ENCODE assay signal across 1 cellular context in the genomic region with DNA sequence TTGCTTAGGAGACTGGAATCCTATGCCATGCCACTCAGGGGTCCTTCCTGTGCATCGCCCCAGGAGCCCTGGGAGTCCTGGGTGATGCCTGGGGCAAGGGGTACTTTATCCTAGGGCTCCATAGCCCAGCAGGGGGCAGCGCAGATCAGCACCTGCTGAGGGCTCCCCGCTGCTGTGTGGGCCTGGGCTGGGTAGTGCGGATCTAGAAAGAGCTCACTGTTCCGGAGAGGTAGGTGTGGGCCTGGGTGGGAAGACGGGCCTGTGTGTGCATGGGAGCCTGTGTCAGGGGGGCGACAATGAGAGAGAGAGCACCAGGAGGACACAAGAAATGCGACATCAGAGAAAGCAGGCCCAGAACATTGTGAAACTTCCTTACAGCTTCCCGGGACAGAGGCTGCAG.
TF ChIP-seq lines count a peak whose summit lies in the region.

No MANE protein-coding gene starts in this region.

TF ChIP-seq in HepG2, 621 proteins besides CTCF, POLR2A, EP300 and RAD21 (continued from another document and continues in another):
- TF ChIP-seq, protein P1, sequence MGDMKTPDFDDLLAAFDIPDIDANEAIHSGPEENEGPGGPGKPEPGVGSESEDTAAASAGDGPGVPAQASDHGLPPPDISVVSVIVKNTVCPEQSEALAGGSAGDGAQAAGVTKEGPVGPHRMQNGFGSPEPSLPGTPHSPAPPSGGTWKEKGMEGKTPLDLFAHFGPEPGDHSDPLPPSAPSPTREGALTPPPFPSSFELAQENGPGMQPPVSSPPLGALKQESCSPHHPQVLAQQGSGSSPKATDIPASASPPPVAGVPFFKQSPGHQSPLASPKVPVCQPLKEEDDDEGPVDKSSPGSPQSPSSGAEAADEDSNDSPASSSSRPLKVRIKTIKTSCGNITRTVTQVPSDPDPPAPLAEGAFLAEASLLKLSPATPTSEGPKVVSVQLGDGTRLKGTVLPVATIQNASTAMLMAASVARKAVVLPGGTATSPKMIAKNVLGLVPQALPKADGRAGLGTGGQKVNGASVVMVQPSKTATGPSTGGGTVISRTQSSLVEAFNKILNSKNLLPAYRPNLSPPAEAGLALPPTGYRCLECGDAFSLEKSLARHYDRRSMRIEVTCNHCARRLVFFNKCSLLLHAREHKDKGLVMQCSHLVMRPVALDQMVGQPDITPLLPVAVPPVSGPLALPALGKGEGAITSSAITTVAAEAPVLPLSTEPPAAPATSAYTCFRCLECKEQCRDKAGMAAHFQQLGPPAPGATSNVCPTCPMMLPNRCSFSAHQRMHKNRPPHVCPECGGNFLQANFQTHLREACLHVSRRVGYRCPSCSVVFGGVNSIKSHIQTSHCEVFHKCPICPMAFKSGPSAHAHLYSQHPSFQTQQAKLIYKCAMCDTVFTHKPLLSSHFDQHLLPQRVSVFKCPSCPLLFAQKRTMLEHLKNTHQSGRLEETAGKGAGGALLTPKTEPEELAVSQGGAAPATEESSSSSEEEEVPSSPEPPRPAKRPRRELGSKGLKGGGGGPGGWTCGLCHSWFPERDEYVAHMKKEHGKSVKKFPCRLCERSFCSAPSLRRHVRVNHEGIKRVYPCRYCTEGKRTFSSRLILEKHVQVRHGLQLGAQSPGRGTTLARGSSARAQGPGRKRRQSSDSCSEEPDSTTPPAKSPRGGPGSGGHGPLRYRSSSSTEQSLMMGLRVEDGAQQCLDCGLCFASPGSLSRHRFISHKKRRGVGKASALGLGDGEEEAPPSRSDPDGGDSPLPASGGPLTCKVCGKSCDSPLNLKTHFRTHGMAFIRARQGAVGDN (CRISPR knock-in tag; IDR thresholded peaks at IDR 0.05): peak; percentile 55
- TF ChIP-seq ZBTB38 (CRISPR knock-in tag; IDR thresholded peaks at IDR 0.05) (no peak), GABPB1 (CRISPR knock-in tag; IDR thresholded peaks at IDR 0.05) (peak; percentile 22; the same call in 1 of the 2 replicates), TEAD3 (CRISPR knock-in tag; optimal IDR thresholded peaks at IDR 0.05; ENCODE audit: borderline replicate concordance) (peak; percentile 58), ZNF333 (CRISPR knock-in tag; IDR thresholded peaks at IDR 0.05; ENCODE audit: borderline replicate concordance) (0 out of 2 replicates have a peak, but pooled peaks have one; percentile 19), ZFP41 (CRISPR knock-in tag; IDR thresholded peaks at IDR 0.05; ENCODE audit: borderline replicate concordance) (no peak), KDM5B (CRISPR knock-in tag; IDR thresholded peaks at IDR 0.05; ENCODE audit: borderline replicate concordance) (no peak; the same call in 1 of the 2 replicates), ATF1 (CRISPR knock-in tag; IDR thresholded peaks at IDR 0.05) (no peak), HDAC2 (CRISPR knock-in tag; IDR thresholded peaks at IDR 0.05) (peak; percentile 39; the same call in 1 of the 2 replicates), ZNF367 (CRISPR knock-in tag; IDR thresholded peaks at IDR 0.05; ENCODE audit: borderline replicate concordance) (no peak), SALL1 (CRISPR knock-in tag; IDR thresholded peaks at IDR 0.05) (peak; percentile 47), ZNF501 (CRISPR knock-in tag; IDR thresholded peaks at IDR 0.05) (peak; percentile 60; the same call in 1 of the 2 replicates), FOSL2 (CRISPR knock-in tag; IDR thresholded peaks at IDR 0.05) (0 out of 2 replicates have a peak, but pooled peaks have one; percentile 29), FOXO1 (CRISPR knock-in tag; IDR thresholded peaks at IDR 0.05) (0 out of 2 replicates have a peak, but pooled peaks have one; percentile 38), NPAS2 (CRISPR knock-in tag; IDR thresholded peaks at IDR 0.05; ENCODE audit: borderline replicate concordance) (no peak), STAG1 (CRISPR knock-in tag; IDR thresholded peaks at IDR 0.05) (peak; percentile 89), MAZ (IDR thresholded peaks at IDR 0.05; ENCODE audit: borderline replicate concordance, low read depth, low read length) (0 out of 2 replicates have a peak, but pooled peaks have one; percentile 29), MAZ (CRISPR knock-in tag; IDR thresholded peaks at IDR 0.05; ENCODE audit: low read depth) (no peak), ZMYM4 (CRISPR knock-in tag; IDR thresholded peaks at IDR 0.05) (0 out of 2 replicates have a peak, but pooled peaks have one; percentile 9), ZFX (CRISPR knock-in tag; IDR thresholded peaks at IDR 0.05; ENCODE audit: low read depth) (peak; percentile 57), HNRNPL (IDR thresholded peaks at IDR 0.05; ENCODE audit: low read depth, low read length) (0 out of 2 replicates have a peak, but pooled peaks have one; percentile 34), SMC3 (IDR thresholded peaks at IDR 0.05; ENCODE audit: low read length) (peak; percentile 38; the same call in 1 of the 2 replicates), NFKBIZ (CRISPR knock-in tag; IDR thresholded peaks at IDR 0.05) (no peak), CBX5 (CRISPR knock-in tag; IDR thresholded peaks at IDR 0.05; ENCODE audit: borderline replicate concordance) (peak; percentile 24; the same call in 1 of the 2 replicates), SRSF1 (optimal IDR thresholded peaks at IDR 0.05; ENCODE audit: low read depth, low read length) (no peak), ZNF768 (CRISPR knock-in tag; IDR thresholded peaks at IDR 0.05) (peak; percentile 56; the same call in 1 of the 2 replicates), XRCC5 (optimal IDR thresholded peaks at IDR 0.05; ENCODE audit: low read length) (peak; percentile 50)
- TF ChIP-seq, protein P2, sequence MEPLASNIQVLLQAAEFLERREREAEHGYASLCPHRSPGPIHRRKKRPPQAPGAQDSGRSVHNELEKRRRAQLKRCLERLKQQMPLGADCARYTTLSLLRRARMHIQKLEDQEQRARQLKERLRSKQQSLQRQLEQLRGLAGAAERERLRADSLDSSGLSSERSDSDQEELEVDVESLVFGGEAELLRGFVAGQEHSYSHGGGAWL (CRISPR knock-in tag; IDR thresholded peaks at IDR 0.05): 0 out of 2 replicates have a peak, but pooled peaks have one; percentile 33
- TF ChIP-seq, protein P3, sequence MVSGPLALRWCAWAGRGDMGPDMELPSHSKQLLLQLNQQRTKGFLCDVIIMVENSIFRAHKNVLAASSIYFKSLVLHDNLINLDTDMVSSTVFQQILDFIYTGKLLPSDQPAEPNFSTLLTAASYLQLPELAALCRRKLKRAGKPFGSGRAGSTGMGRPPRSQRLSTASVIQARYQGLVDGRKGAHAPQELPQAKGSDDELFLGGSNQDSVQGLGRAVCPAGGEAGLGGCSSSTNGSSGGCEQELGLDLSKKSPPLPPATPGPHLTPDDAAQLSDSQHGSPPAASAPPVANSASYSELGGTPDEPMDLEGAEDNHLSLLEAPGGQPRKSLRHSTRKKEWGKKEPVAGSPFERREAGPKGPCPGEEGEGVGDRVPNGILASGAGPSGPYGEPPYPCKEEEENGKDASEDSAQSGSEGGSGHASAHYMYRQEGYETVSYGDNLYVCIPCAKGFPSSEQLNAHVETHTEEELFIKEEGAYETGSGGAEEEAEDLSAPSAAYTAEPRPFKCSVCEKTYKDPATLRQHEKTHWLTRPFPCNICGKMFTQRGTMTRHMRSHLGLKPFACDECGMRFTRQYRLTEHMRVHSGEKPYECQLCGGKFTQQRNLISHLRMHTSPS (CRISPR knock-in tag; IDR thresholded peaks at IDR 0.05; ENCODE audit: low read depth): 0 out of 2 replicates have a peak, but pooled peaks have one; percentile 19
- TF ChIP-seq, protein P4, sequence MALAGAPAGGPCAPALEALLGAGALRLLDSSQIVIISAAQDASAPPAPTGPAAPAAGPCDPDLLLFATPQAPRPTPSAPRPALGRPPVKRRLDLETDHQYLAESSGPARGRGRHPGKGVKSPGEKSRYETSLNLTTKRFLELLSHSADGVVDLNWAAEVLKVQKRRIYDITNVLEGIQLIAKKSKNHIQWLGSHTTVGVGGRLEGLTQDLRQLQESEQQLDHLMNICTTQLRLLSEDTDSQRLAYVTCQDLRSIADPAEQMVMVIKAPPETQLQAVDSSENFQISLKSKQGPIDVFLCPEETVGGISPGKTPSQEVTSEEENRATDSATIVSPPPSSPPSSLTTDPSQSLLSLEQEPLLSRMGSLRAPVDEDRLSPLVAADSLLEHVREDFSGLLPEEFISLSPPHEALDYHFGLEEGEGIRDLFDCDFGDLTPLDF (CRISPR knock-in tag; IDR thresholded peaks at IDR 0.05): no peak
- TF ChIP-seq, protein P5, sequence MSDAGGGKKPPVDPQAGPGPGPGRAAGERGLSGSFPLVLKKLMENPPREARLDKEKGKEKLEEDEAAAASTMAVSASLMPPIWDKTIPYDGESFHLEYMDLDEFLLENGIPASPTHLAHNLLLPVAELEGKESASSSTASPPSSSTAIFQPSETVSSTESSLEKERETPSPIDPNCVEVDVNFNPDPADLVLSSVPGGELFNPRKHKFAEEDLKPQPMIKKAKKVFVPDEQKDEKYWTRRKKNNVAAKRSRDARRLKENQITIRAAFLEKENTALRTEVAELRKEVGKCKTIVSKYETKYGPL (CRISPR knock-in tag; IDR thresholded peaks at IDR 0.05): no peak
- TF ChIP-seq, protein P6, sequence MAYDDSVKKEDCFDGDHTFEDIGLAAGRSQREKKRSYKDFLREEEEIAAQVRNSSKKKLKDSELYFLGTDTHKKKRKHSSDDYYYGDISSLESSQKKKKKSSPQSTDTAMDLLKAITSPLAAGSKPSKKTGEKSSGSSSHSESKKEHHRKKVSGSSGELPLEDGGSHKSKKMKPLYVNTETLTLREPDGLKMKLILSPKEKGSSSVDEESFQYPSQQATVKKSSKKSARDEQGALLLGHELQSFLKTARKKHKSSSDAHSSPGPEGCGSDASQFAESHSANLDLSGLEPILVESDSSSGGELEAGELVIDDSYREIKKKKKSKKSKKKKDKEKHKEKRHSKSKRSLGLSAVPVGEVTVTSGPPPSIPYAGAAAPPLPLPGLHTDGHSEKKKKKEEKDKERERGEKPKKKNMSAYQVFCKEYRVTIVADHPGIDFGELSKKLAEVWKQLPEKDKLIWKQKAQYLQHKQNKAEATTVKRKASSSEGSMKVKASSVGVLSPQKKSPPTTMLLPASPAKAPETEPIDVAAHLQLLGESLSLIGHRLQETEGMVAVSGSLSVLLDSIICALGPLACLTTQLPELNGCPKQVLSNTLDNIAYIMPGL (CRISPR knock-in tag; IDR thresholded peaks at IDR 0.05; ENCODE audit: borderline replicate concordance in 1 of 2, low read depth in 1 of 2): peak; percentile 21 to 63; a peak in 2 of 4 replicates
- TF ChIP-seq, protein P7, sequence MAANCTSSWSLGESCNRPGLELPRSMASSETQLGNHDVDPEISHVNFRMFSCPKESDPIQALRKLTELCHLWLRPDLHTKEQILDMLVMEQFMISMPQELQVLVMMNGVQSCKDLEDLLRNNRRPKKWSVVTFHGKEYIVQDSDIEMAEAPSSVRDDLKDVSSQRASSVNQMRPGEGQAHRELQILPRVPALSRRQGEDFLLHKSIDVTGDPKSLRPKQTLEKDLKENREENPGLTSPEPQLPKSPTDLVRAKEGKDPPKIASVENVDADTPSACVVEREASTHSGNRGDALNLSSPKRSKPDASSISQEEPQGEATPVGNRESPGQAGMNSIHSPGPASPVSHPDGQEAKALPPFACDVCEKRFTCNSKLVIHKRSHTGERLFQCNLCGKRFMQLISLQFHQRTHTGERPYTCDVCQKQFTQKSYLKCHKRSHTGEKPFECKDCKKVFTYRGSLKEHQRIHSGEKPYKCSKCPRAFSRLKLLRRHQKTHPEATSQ (CRISPR knock-in tag; IDR thresholded peaks at IDR 0.05; ENCODE audit: borderline replicate concordance): no peak
- TF ChIP-seq, protein P8, sequence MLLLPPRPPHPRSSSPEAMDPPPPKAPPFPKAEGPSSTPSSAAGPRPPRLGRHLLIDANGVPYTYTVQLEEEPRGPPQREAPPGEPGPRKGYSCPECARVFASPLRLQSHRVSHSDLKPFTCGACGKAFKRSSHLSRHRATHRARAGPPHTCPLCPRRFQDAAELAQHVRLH (CRISPR knock-in tag; IDR thresholded peaks at IDR 0.05; ENCODE audit: borderline replicate concordance, low read depth): no peak
- TF ChIP-seq, protein P9, sequence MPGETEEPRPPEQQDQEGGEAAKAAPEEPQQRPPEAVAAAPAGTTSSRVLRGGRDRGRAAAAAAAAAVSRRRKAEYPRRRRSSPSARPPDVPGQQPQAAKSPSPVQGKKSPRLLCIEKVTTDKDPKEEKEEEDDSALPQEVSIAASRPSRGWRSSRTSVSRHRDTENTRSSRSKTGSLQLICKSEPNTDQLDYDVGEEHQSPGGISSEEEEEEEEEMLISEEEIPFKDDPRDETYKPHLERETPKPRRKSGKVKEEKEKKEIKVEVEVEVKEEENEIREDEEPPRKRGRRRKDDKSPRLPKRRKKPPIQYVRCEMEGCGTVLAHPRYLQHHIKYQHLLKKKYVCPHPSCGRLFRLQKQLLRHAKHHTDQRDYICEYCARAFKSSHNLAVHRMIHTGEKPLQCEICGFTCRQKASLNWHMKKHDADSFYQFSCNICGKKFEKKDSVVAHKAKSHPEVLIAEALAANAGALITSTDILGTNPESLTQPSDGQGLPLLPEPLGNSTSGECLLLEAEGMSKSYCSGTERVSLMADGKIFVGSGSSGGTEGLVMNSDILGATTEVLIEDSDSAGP (CRISPR knock-in tag; IDR thresholded peaks at IDR 0.05; ENCODE audit: borderline replicate concordance): 0 out of 2 replicates have a peak, but pooled peaks have one; percentile 22
- TF ChIP-seq, protein P10, sequence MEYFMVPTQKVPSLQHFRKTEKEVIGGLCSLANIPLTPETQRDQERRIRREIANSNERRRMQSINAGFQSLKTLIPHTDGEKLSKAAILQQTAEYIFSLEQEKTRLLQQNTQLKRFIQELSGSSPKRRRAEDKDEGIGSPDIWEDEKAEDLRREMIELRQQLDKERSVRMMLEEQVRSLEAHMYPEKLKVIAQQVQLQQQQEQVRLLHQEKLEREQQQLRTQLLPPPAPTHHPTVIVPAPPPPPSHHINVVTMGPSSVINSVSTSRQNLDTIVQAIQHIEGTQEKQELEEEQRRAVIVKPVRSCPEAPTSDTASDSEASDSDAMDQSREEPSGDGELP (IDR thresholded peaks at IDR 0.05; ENCODE audit: borderline replicate concordance, low read depth): peak; percentile 16; the same call in 1 of the 2 replicates
- TF ChIP-seq, protein P11, sequence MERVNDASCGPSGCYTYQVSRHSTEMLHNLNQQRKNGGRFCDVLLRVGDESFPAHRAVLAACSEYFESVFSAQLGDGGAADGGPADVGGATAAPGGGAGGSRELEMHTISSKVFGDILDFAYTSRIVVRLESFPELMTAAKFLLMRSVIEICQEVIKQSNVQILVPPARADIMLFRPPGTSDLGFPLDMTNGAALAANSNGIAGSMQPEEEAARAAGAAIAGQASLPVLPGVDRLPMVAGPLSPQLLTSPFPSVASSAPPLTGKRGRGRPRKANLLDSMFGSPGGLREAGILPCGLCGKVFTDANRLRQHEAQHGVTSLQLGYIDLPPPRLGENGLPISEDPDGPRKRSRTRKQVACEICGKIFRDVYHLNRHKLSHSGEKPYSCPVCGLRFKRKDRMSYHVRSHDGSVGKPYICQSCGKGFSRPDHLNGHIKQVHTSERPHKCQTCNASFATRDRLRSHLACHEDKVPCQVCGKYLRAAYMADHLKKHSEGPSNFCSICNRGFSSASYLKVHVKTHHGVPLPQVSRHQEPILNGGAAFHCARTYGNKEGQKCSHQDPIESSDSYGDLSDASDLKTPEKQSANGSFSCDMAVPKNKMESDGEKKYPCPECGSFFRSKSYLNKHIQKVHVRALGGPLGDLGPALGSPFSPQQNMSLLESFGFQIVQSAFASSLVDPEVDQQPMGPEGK (CRISPR knock-in tag; IDR thresholded peaks at IDR 0.05): peak; percentile 49; the same call in 1 of the 2 replicates
